ENCODE assay signal across 8 cellular contexts in genomic region chr11:93065074-93065674, GRCh38.
DNase-seq lines count a peak whose midpoint lies in the region; ATAC-seq and TF ChIP-seq lines count a peak whose summit lies in the region.
"Not testable (repeated sequence)": the region's sequence is repeated elsewhere in the genome, so short reads cannot be mapped to it uniquely, and the experiment has no call there.

No MANE protein-coding gene starts in this region.

- H3K9me3 Mint-ChIP-seq in WTC11; osteocyte (ENCODE audit: unreplicated experiment): not testable (repeated sequence)

- H3K79me2 ChIP-seq in Karpas-422 (ENCODE audit: low read length); OCI-LY3 (ENCODE audit: low read length): not testable (repeated sequence)

- H4K20me1 ChIP-seq in Karpas-422 (ENCODE audit: insufficient read depth, low read depth, low read length); OCI-LY3 (ENCODE audit: insufficient read depth, low read length): not testable (repeated sequence)

- H3K4me3 ChIP-seq in AG10803 (ENCODE audit: low read length); Karpas-422 (ENCODE audit: low read length); OCI-LY3 (ENCODE audit: low read length); cardiac fibroblast (replicated peaks in 1 of 2; ENCODE audit: low read depth in 2 of 2, low read length in 2 of 2); cardiac muscle cell: not testable (repeated sequence)

- not testable (repeated sequence) for H3K36me3 ChIP-seq in Karpas-422 (ENCODE audit: insufficient read depth, low read length); OCI-LY3 (replicated peaks; ENCODE audit: low read depth, low read length); cardiac muscle cell

- peak; percentile 48; the same call in 1 of the 2 replicates for ATAC-seq in WTC11

- not testable (repeated sequence) for H3K4me1 ChIP-seq in Karpas-422 (ENCODE audit: low read length); OCI-LY3 (ENCODE audit: low read length); cardiac muscle cell (ENCODE audit: low read depth)

- H3K9ac ChIP-seq in Karpas-422 (ENCODE audit: low read length); OCI-LY3 (ENCODE audit: low read length): not testable (repeated sequence)

- not testable (repeated sequence) for DNase-seq in AG10803 (ENCODE audit: low read depth); osteocyte (ENCODE audit: extremely low spot score, unreplicated experiment)
- DNase-seq in Karpas-422: peak; percentile 78
- DNase-seq in WTC11 (ENCODE audit: low spot score): peak; percentile 62
- peak; percentile 14 to 31 for DNase-seq in cardiac fibroblast (ENCODE audit: low read depth in 2 of 2)
- peak in 1 of 2 donors; percentile 26 for DNase-seq in cardiac muscle cell (ENCODE audit: low read depth in 1 of 2, low spot score in 1 of 2)

- not testable (repeated sequence) for H3K27ac Mint-ChIP-seq in WTC11
- peak overlapping the region; percentile 86 for H3K27ac Mint-ChIP-seq in osteocyte (ENCODE audit: unreplicated experiment)

- H3K36me3 Mint-ChIP-seq in WTC11; osteocyte (ENCODE audit: unreplicated experiment): not testable (repeated sequence)

- H3K27me3 Mint-ChIP-seq in WTC11 (ENCODE audit: low read depth); osteocyte (ENCODE audit: unreplicated experiment): not testable (repeated sequence)

- H3K27me3 ChIP-seq in Karpas-422 (ENCODE audit: low read length); OCI-LY3 (ENCODE audit: low read depth, low read length); cardiac muscle cell: not testable (repeated sequence)

- POLR2A ChIA-PET in WTC11 (lab: Charles Lee): not testable (repeated sequence)

- not testable (repeated sequence) for H2AFZ ChIP-seq in Karpas-422 (ENCODE audit: low read length); OCI-LY3 (ENCODE audit: low read depth, low read length)

- CTCF ChIA-PET in WTC11 (lab: Charles Lee): interaction anchor here (0.8 to 1.9 kb wide), 13 partner anchors 9 to 123 kb away, joined by 3 to 24 read pairs (median 4); partner anchors contain the start of gene MTNR1B

- not testable (repeated sequence) for H3K4me3 Mint-ChIP-seq in WTC11; osteocyte (ENCODE audit: unreplicated experiment)

- H3K4me1 Mint-ChIP-seq in WTC11 (peaks cover 33% of the 10 kb centered on the region), osteocyte (ENCODE audit: unreplicated experiment) (peaks cover 77% of the 10 kb centered on the region)

- H3K9me3 ChIP-seq in Karpas-422 (ENCODE audit: low read length); OCI-LY3 (ENCODE audit: insufficient read depth, low read length); cardiac muscle cell (ENCODE audit: low read depth): not testable (repeated sequence)

- H3K27ac ChIP-seq in Karpas-422 (ENCODE audit: low read length); OCI-LY3 (ENCODE audit: low read length); cardiac muscle cell: not testable (repeated sequence)

- 0 out of 2 replicates have a peak, but pooled peaks have one; percentile 16 for TF ChIP-seq CTCF in AG10803 (conservative IDR thresholded peaks at IDR 0.05; ENCODE audit: low read length)
- TF ChIP-seq CTCF in GM12872 (IDR thresholded peaks at IDR 0.05; ENCODE audit: insufficient read depth, low read depth, low read length): peak; percentile 32; the same call in 1 of the 3 replicates
- TF ChIP-seq CTCF in OCI-LY3 (IDR thresholded peaks at IDR 0.05; ENCODE audit: low read depth, low read length): peak; percentile 33
- peak; percentile 54 for TF ChIP-seq CTCF in WTC11 (IDR thresholded peaks at IDR 0.05)
- TF ChIP-seq CTCF in cardiac fibroblast (IDR thresholded peaks at IDR 0.05; ENCODE audit: low read depth, low read length): peak; percentile 35
- TF ChIP-seq CTCF in cardiac muscle cell (IDR thresholded peaks at IDR 0.05; ENCODE audit: low read depth, low read length): peak; percentile 41
- peak; percentile 34 for TF ChIP-seq CTCF in osteocyte (IDR thresholded peaks at IDR 0.05)

- H3K9me2 ChIP-seq in Karpas-422 (replicated peaks; ENCODE audit: insufficient read depth, low read length): not testable (repeated sequence)

- not testable (repeated sequence) for H3K4me2 ChIP-seq in Karpas-422 (ENCODE audit: low read depth, low read length, poor library complexity, severe bottlenecking); OCI-LY3 (ENCODE audit: low read length)

TF ChIP-seq in WTC11, 78 proteins besides CTCF, POLR2A, EP300 and RAD21:
- TF ChIP-seq MAX (CRISPR knock-in tag; IDR thresholded peaks at IDR 0.05) (peak; percentile 78), GABPB1 (CRISPR knock-in tag; IDR thresholded peaks at IDR 0.05) (peak; percentile 98), SMAD3 (CRISPR knock-in tag; IDR thresholded peaks at IDR 0.05; ENCODE audit: borderline replicate concordance) (peak; percentile 29; the same call in 1 of the 2 replicates)
